Comparison of ENCODE assay signal across 8 cellular contexts in genomic region chr1:206496131-206496793, GRCh38. TPM values are rescaled to one million over a fixed set of nuclear protein-coding genes. Genes with fewer than 3 reads are reported as not detected.
A peak's percentile ranks its signal among the peaks of the same experiment; 100 is the strongest.
DNase-seq lines count a peak whose midpoint lies in the region; ATAC-seq, FAIRE-seq and TF ChIP-seq lines count a peak whose summit lies in the region.

No MANE protein-coding gene starts in this region.

- no peak for TF ChIP-seq POLR2A in GM12891 (IDR thresholded peaks at IDR 0.05; ENCODE audit: low read depth, low read length)

- H3K27me3 ChIP-seq in MG63 = no peaks in the 10 kb centered on the region

- peak; percentile 69 for FAIRE-seq in GM12891 (lab: Jason Lieb, UNC)

- no peaks in the 10 kb centered on the region for H3K36me3 ChIP-seq in MG63

- no peak for DNase-seq in GM12891 (ENCODE audit: insufficient read length, low spot score)
- DNase-seq in MG63 = peak; percentile 31
- peak; percentile 41 for DNase-seq in medulla oblongata (ENCODE audit: extremely low spot score)
- no peak for DNase-seq in foreskin fibroblast
- DNase-seq in nucleus accumbens (lab: John Stamatoyannopoulos, UW) = no peak
- DNase-seq in stimulated activated naive CD4-positive, alpha-beta T cell treated with Interleukin-2 at 50 U/mL for 16 hours (lab: John Stamatoyannopoulos, UW) = no peak
- no peak for DNase-seq in NCI-H1436 treated with DMSO at 0.1 percent for 48 hours (lab: John Stamatoyannopoulos, UW)

- peak; percentile 45 for ATAC-seq in GM21360 (IDR thresholded peaks at IDR 0.05; ENCODE audit: unreplicated experiment)

- no peak for TF ChIP-seq CTCF in foreskin fibroblast (IDR thresholded peaks at IDR 0.05; ENCODE audit: low read depth, low read length)

- H3K9me3 ChIP-seq in MG63 = no peaks in the 10 kb centered on the region

- H3K4me3 ChIP-seq in MG63 (no peak overlapping the region), foreskin fibroblast (ENCODE audit: low read depth in 1 of 2, low read length in 2 of 2) (no peak overlapping the region)

TF ChIP-seq in GM12891, 5 proteins besides CTCF, POLR2A, EP300 and RAD21:
- TF ChIP-seq POLR2AphosphoS5 (IDR thresholded peaks at IDR 0.05; ENCODE audit: low read depth, low read length) (no peak), TAF1 (IDR thresholded peaks at IDR 0.05; ENCODE audit: low read depth, low read length) (no peak), POU2F2 (IDR thresholded peaks at IDR 0.05; ENCODE audit: low read depth, low read length) (no peak), SPI1 (IDR thresholded peaks at IDR 0.05; ENCODE audit: low read depth, low read length) (0 out of 2 replicates have a peak, but pooled peaks have one; percentile 34)

RNA-seq across cellular contexts. Expression of gene RASSF5, which starts 11.1 kb away (rescaled TPM):
- 51.8 TPM for polyA plus RNA-seq in GM12891 (2012; ENCODE audit: low read depth, missing spikeins)
- total RNA-seq in MG63 (2014; rRNA removed; shearing (Covaris generic); ENCODE audit: low replicate concordance) = 0.12 and 1.3 TPM in 2 replicates

RNA-seq across cellular contexts. Expression of gene IKBKE, which starts 26.0 kb away (rescaled TPM):
- 12.4 TPM for polyA plus RNA-seq in GM12891 (2012; ENCODE audit: low read depth, missing spikeins)
- 5.5 and 12.9 TPM in 2 replicates for total RNA-seq in MG63 (2014; rRNA removed; shearing (Covaris generic); ENCODE audit: low replicate concordance)

Comparison
In these comparisons a context has a peak if more than half of its experiments do, and no peak if none do; other contexts are left out.
1. DNase-seq: peak in MG63 (single experiment) and medulla oblongata (single experiment); none in GM12891 (single experiment), foreskin fibroblast (0 of 2), nucleus accumbens (0 of 56), stimulated activated naive CD4-positive, alpha-beta T cell treated with Interleukin-2 at 50 U/mL for 16 hours (single experiment) and NCI-H1436 treated with DMSO at 0.1 percent for 48 hours (single experiment).